In the genomic region with DNA sequence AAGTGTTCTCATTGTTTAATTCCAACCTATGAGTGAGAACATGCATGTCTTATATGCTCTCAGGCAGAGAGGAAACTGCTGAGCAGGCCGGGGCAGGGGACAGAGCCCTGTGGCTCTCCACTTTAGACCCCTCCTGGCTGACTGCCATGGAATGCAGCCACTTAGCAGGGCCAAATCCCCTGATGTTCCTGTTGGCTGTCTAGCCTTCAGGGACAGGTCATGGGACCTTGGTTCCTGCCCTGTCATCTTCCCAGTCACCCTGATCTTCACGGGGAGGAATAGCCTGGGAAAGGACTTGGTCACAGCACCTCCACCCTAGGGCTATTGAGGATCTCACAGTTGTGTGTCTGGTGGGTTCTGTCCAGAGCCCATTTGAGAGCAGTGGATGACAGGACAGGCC, we compare ENCODE assay signal across 8 cellular contexts. TPM values are rescaled to one million over a fixed set of nuclear protein-coding genes. Genes with fewer than 3 reads are reported as not detected.
A peak's percentile ranks its signal among the peaks of the same experiment; 100 is the strongest.
DNase-seq lines count a peak whose midpoint lies in the region; ATAC-seq, FAIRE-seq and TF ChIP-seq lines count a peak whose summit lies in the region.
"Not testable (repeated sequence)": the region's sequence is repeated elsewhere in the genome, so short reads cannot be mapped to it uniquely, and the experiment has no call there.
"Had no signal": no experiment of that assay in that cellular context is flagged by ENCODE, and none has a peak within 500 bp of the region (broad histone marks: within the 10 kb centered on the region; RNA-seq: fewer than 3 reads in every experiment).

No MANE protein-coding gene starts in this region.

- not testable (repeated sequence) for H3K9me3 ChIP-seq in KOPT-K1 (ENCODE audit: insufficient read depth, low read length, poor library complexity, severe bottlenecking); HepG2 (ENCODE audit: low read length); spleen

- TF ChIP-seq EP300 in HepG2 (IDR thresholded peaks at IDR 0.05; ENCODE audit: low read depth in 2 of 2, low read length in 2 of 2); HepG2 (CRISPR knock-in tag; IDR thresholded peaks at IDR 0.05; ENCODE audit: borderline replicate concordance): not testable (repeated sequence)

- not testable (repeated sequence) for H3K4me3 ChIP-seq in HepG2 (replicated peaks in 1 of 3; ENCODE audit: insufficient read depth in 1 of 3, low read depth in 2 of 3, low read length in 3 of 3); spleen

- in situ Hi-C loops in HepG2 (cut with HindIII; ENCODE audit: extremely low pct_ligation_motif_present, low pct_unique_long_range_greater_than_20kb) = not testable (repeated sequence)

- H3K27ac ChIP-seq in KOPT-K1 (ENCODE audit: low read depth, low read length, poor library complexity, severe bottlenecking) (peak overlapping the region; percentile 87), spleen (peak overlapping the region in 1 of 8 donors; percentile 21)
- not testable (repeated sequence) for H3K27ac ChIP-seq in HepG2 (ENCODE audit: extremely low read length, insufficient read depth, low read length)

- WGBS in HepG2 (ENCODE audit: low lambda C conversion rate) = 13% methylated on average over 1 of the region's 2 CpGs
- WGBS in spleen, 5 donors = 56 to 84% (median 69%) methylated on average over 1 to 2 of the region's 2 CpGs

- not testable (repeated sequence) for H3K9ac ChIP-seq in HepG2 (ENCODE audit: insufficient read depth, low read depth, low read length)

- TF ChIP-seq CTCF in HepG2 (CRISPR knock-in tag; IDR thresholded peaks at IDR 0.05); spleen (IDR thresholded peaks at IDR 0.05 in 8 of 11, conservative IDR thresholded peaks at IDR 0.05 in 3 of 11): not testable (repeated sequence)

- not testable (repeated sequence) for H2AFZ ChIP-seq in HepG2 (ENCODE audit: low read length)

- not testable (repeated sequence) for H3K36me3 ChIP-seq in KOPT-K1 (ENCODE audit: insufficient read depth, low read length); HepG2 (replicated peaks in 1 of 2; ENCODE audit: control insufficient read depth in 1 of 2, insufficient read depth in 2 of 2, low read length in 2 of 2); spleen

- H3K79me2 ChIP-seq in HepG2 (ENCODE audit: insufficient read depth, low read length) = not testable (repeated sequence)

- CTCF ChIA-PET in activated CD4-positive, alpha-beta memory T cell treated with anti-CD3 and anti-CD28 coated beads, Interleukin-2, amount 10 ng/mL, durations not matched to agents 7 days and 5 days (lab: Charles Lee); HepG2 (lab: Yijun Ruan, JAX; ENCODE audit: low intra/inter-chr PET ratio, low total read pairs): not testable (repeated sequence)

- DNase-seq in activated CD4-positive, alpha-beta memory T cell treated with anti-CD3 and anti-CD28 coated beads, Interleukin-2, amount 10 ng/mL, durations not matched to agents 7 days and 5 days; activated T-helper 2 cell treated with anti-CD3 and anti-CD28 coated beads, Interferon-gamma antibody, Interleukin-2, Interleukin-4, amounts not matched to agents 10 μg/mL and 5 μg/mL and 100 μg/mL, durations not matched to agents 14 hours and 24 hours and 36 hours (ENCODE audit: low spot score); effector memory CD8-positive, alpha-beta T cell: not testable (repeated sequence)
- DNase-seq in HepG2 (ENCODE audit: low spot score) (peak; percentile 35), spleen (peak; percentile 38)

- not testable (repeated sequence) for TF ChIP-seq POLR2A in HepG2 (IDR thresholded peaks at IDR 0.05; ENCODE audit: insufficient read depth in 1 of 2, low read depth in 2 of 2, low read length in 2 of 2); spleen (IDR thresholded peaks at IDR 0.05)

- H3K27ac Mint-ChIP-seq in T-helper 1 cell treated with Interleukin-12 subunit alpha and Interleukin-12 subunit beta and Interleukin-4 antibody, amounts not matched to agents 30 μg/mL and 1 μg/mL, for 36 hours = peak overlapping the region; percentile 36
- peak overlapping the region; percentile 63 for H3K27ac Mint-ChIP-seq in activated CD4-positive, alpha-beta memory T cell treated with anti-CD3 and anti-CD28 coated beads, Interleukin-2, amount 10 ng/mL, durations not matched to agents 7 days and 5 days
- peak overlapping the region; percentile 42 for H3K27ac Mint-ChIP-seq in activated T-helper 2 cell treated with anti-CD3 and anti-CD28 coated beads, Interferon-gamma antibody, Interleukin-2, Interleukin-4, amounts not matched to agents 10 μg/mL and 5 μg/mL and 100 μg/mL, durations not matched to agents 14 hours and 24 hours and 36 hours
- peak overlapping the region; percentile 52 to 77 for H3K27ac Mint-ChIP-seq in effector memory CD8-positive, alpha-beta T cell

- not testable (repeated sequence) for BruUV-seq in HepG2 (replicated peaks; lab: Mats Ljungman, UMichigan)

- ATAC-seq in effector memory CD8-positive, alpha-beta T cell (replicated peaks); HepG2: not testable (repeated sequence)

- POLR2A ChIA-PET in activated CD4-positive, alpha-beta memory T cell treated with anti-CD3 and anti-CD28 coated beads, Interleukin-2, amount 10 ng/mL, durations not matched to agents 7 days and 5 days (lab: Charles Lee); HepG2 (lab: Yijun Ruan, JAX): not testable (repeated sequence)

- H3K36me3 Mint-ChIP-seq in T-helper 1 cell treated with Interleukin-12 subunit alpha and Interleukin-12 subunit beta and Interleukin-4 antibody, amounts not matched to agents 30 μg/mL and 1 μg/mL, for 36 hours (ENCODE audit: low read depth); activated CD4-positive, alpha-beta memory T cell treated with anti-CD3 and anti-CD28 coated beads, Interleukin-2, amount 10 ng/mL, durations not matched to agents 7 days and 5 days (ENCODE audit: low read depth); activated T-helper 2 cell treated with anti-CD3 and anti-CD28 coated beads, Interferon-gamma antibody, Interleukin-2, Interleukin-4, amounts not matched to agents 10 μg/mL and 5 μg/mL and 100 μg/mL, durations not matched to agents 14 hours and 24 hours and 36 hours (ENCODE audit: low read depth): not testable (repeated sequence)
- peaks cover 17% of the 10 kb centered on the region for H3K36me3 Mint-ChIP-seq in effector memory CD8-positive, alpha-beta T cell (ENCODE audit: insufficient read depth)

- not testable (repeated sequence) for FAIRE-seq in HepG2 (lab: Jason Lieb, UNC)

- peaks cover 14% of the 10 kb centered on the region for H3K4me1 ChIP-seq in HepG2 (ENCODE audit: insufficient read depth, low read length)
- H3K4me1 ChIP-seq in spleen = peaks cover 2 to 47% (median 26%) of the 10 kb centered on the region in 6 donors

- TF ChIP-seq RAD21 in HepG2 (CRISPR knock-in tag; IDR thresholded peaks at IDR 0.05) = not testable (repeated sequence)

- 0 out of 2 replicates have a peak overlapping the region, but pooled peaks have one; percentile 23 for H3K4me2 ChIP-seq in HepG2 (ENCODE audit: low read depth, low read length)

- intact Hi-C loops in activated T-helper 2 cell treated with anti-CD3 and anti-CD28 coated beads, Interferon-gamma antibody, Interleukin-2, Interleukin-4, amounts not matched to agents 10 μg/mL and 5 μg/mL and 100 μg/mL, durations not matched to agents 14 hours and 24 hours and 36 hours (cut with micrococcal nuclease); HepG2 (cut with micrococcal nuclease; ENCODE audit: unreplicated experiment); spleen (cut with DNase I; ENCODE audit: low total_unique reads): not testable (repeated sequence)

- not testable (repeated sequence) for H3K27me3 ChIP-seq in HepG2 (ENCODE audit: control insufficient read depth in 1 of 2, insufficient read depth in 2 of 2, low read length in 2 of 2); spleen (replicated peaks in 1 of 7)

- peaks cover 34% of the 10 kb centered on the region for H3K4me1 Mint-ChIP-seq in T-helper 1 cell treated with Interleukin-12 subunit alpha and Interleukin-12 subunit beta and Interleukin-4 antibody, amounts not matched to agents 30 μg/mL and 1 μg/mL, for 36 hours (ENCODE audit: low read depth)
- peaks cover 55% of the 10 kb centered on the region for H3K4me1 Mint-ChIP-seq in activated CD4-positive, alpha-beta memory T cell treated with anti-CD3 and anti-CD28 coated beads, Interleukin-2, amount 10 ng/mL, durations not matched to agents 7 days and 5 days
- peaks cover 31% of the 10 kb centered on the region for H3K4me1 Mint-ChIP-seq in activated T-helper 2 cell treated with anti-CD3 and anti-CD28 coated beads, Interferon-gamma antibody, Interleukin-2, Interleukin-4, amounts not matched to agents 10 μg/mL and 5 μg/mL and 100 μg/mL, durations not matched to agents 14 hours and 24 hours and 36 hours (ENCODE audit: low read depth)
- H3K4me1 Mint-ChIP-seq in effector memory CD8-positive, alpha-beta T cell (ENCODE audit: low read depth in 2 of 2) = peaks cover 19 to 41% of the 10 kb centered on the region in 2 donors

- H3K4me3 Mint-ChIP-seq in T-helper 1 cell treated with Interleukin-12 subunit alpha and Interleukin-12 subunit beta and Interleukin-4 antibody, amounts not matched to agents 30 μg/mL and 1 μg/mL, for 36 hours; activated CD4-positive, alpha-beta memory T cell treated with anti-CD3 and anti-CD28 coated beads, Interleukin-2, amount 10 ng/mL, durations not matched to agents 7 days and 5 days: not testable (repeated sequence)
- peak overlapping the region; percentile 8 for H3K4me3 Mint-ChIP-seq in activated T-helper 2 cell treated with anti-CD3 and anti-CD28 coated beads, Interferon-gamma antibody, Interleukin-2, Interleukin-4, amounts not matched to agents 10 μg/mL and 5 μg/mL and 100 μg/mL, durations not matched to agents 14 hours and 24 hours and 36 hours (ENCODE audit: low read depth)
- H3K4me3 Mint-ChIP-seq in effector memory CD8-positive, alpha-beta T cell = peak overlapping the region in 1 of 2 donors; percentile 51

- H4K20me1 ChIP-seq in HepG2 (ENCODE audit: insufficient read depth, low read length) = not testable (repeated sequence)

- not testable (repeated sequence) for H3K27me3 Mint-ChIP-seq in T-helper 1 cell treated with Interleukin-12 subunit alpha and Interleukin-12 subunit beta and Interleukin-4 antibody, amounts not matched to agents 30 μg/mL and 1 μg/mL, for 36 hours (ENCODE audit: low read depth); activated CD4-positive, alpha-beta memory T cell treated with anti-CD3 and anti-CD28 coated beads, Interleukin-2, amount 10 ng/mL, durations not matched to agents 7 days and 5 days; activated T-helper 2 cell treated with anti-CD3 and anti-CD28 coated beads, Interferon-gamma antibody, Interleukin-2, Interleukin-4, amounts not matched to agents 10 μg/mL and 5 μg/mL and 100 μg/mL, durations not matched to agents 14 hours and 24 hours and 36 hours (ENCODE audit: low read depth); effector memory CD8-positive, alpha-beta T cell

- not testable (repeated sequence) for H3K9me3 Mint-ChIP-seq in T-helper 1 cell treated with Interleukin-12 subunit alpha and Interleukin-12 subunit beta and Interleukin-4 antibody, amounts not matched to agents 30 μg/mL and 1 μg/mL, for 36 hours; activated CD4-positive, alpha-beta memory T cell treated with anti-CD3 and anti-CD28 coated beads, Interleukin-2, amount 10 ng/mL, durations not matched to agents 7 days and 5 days; activated T-helper 2 cell treated with anti-CD3 and anti-CD28 coated beads, Interferon-gamma antibody, Interleukin-2, Interleukin-4, amounts not matched to agents 10 μg/mL and 5 μg/mL and 100 μg/mL, durations not matched to agents 14 hours and 24 hours and 36 hours; effector memory CD8-positive, alpha-beta T cell

RNA-seq across cellular contexts. Expression of a gene that starts 3.3 kb away (rescaled TPM):
- total RNA-seq in activated CD4-positive, alpha-beta memory T cell treated with anti-CD3 and anti-CD28 coated beads, Interleukin-2, amount 10 ng/mL, durations not matched to agents 7 days and 5 days = 10 to 100 TPM; 64.6 to 68.4 TPM
- 46.2 and 47.0 TPM in 2 replicates for total RNA-seq in activated T-helper 2 cell treated with anti-CD3 and anti-CD28 coated beads, Interferon-gamma antibody, Interleukin-2, Interleukin-4, amounts not matched to agents 10 μg/mL and 5 μg/mL and 100 μg/mL, durations not matched to agents 14 hours and 24 hours and 36 hours
- total RNA-seq in HepG2 (2016; rRNA removed; fragmentation: Illumina TruSeq; extraction: Trizol) = 11.6 and 29.9 TPM in 2 replicates
- 6.9 and 7.0 TPM in 2 replicates for total RNA-seq in HepG2 (2016; cell fraction: cytosol; rRNA removed; fragmentation: Illumina TruSeq; extraction: Trizol; ENCODE audit: low read depth)
- total RNA-seq in HepG2 (2016; cell fraction: insoluble cytoplasmic fraction; rRNA removed; fragmentation: Illumina TruSeq; extraction: Trizol) = 14.5 and 27.5 TPM in 2 replicates
- 8.2 and 14.5 TPM in 2 replicates for total RNA-seq in HepG2 (2016; cell fraction: membrane; rRNA removed; fragmentation: Illumina TruSeq; extraction: Trizol)
- 30.4 and 31.0 TPM in 2 replicates for total RNA-seq in HepG2 (2016; cell fraction: nucleus; rRNA removed; fragmentation: Illumina TruSeq; extraction: Trizol)
- polyA plus RNA-seq in HepG2 (2011; rRNA removed) = 103 and 150 TPM in 2 replicates
- polyA plus RNA-seq in HepG2 (2011; cell fraction: cytosol; rRNA removed) = 81.5 and 120 TPM in 2 replicates
- polyA plus RNA-seq in HepG2 (2011; cell fraction: nucleus; rRNA removed) = 371 and 443 TPM in 2 replicates
- polyA plus RNA-seq in HepG2 (2012) = 45.9 and 52.6 TPM in 2 replicates
- 8.9 and 10.2 TPM in 2 replicates for polyA plus RNA-seq in HepG2 (2016; cell fraction: cytosol; fragmentation: Illumina TruSeq; extraction: Trizol; ENCODE audit: low read depth)
- 15.2 and 17.2 TPM in 2 replicates for polyA plus RNA-seq in HepG2 (2016; cell fraction: insoluble cytoplasmic fraction; fragmentation: Illumina TruSeq; extraction: Trizol; ENCODE audit: low read depth)
- polyA plus RNA-seq in HepG2 (2016; cell fraction: membrane; fragmentation: Illumina TruSeq; extraction: Trizol; ENCODE audit: low read depth) = 11.3 and 13.6 TPM in 2 replicates
- polyA plus RNA-seq in HepG2 (2016; cell fraction: nucleus; fragmentation: Illumina TruSeq; extraction: Trizol; ENCODE audit: insufficient read depth, low read depth) = 74.0 and 82.3 TPM in 2 replicates
- polyA minus RNA-seq in HepG2 (2011; rRNA and poly(A)+ RNA removed; ENCODE audit: low replicate concordance) = 7.2 and 119 TPM in 2 replicates
- polyA minus RNA-seq in HepG2 (2011; cell fraction: cytosol; rRNA and poly(A)+ RNA removed) = 46.0 and 49.6 TPM in 2 replicates
- polyA minus RNA-seq in HepG2 (2011; cell fraction: nucleus; rRNA and poly(A)+ RNA removed) = 35.4 and 41.2 TPM in 2 replicates
- total RNA-seq in spleen = 10 to 100 TPM; 11.3 to 22.9 (median 18.4) TPM
- 10 to 100 TPM; 10.9 to 27.2 (median 15.1) TPM for polyA plus RNA-seq in spleen

RNA-seq across cellular contexts. Expression of a gene that starts 13.5 kb away (rescaled TPM):
- 1 to 10 TPM in 1 of 2 experiments, under 1 TPM in 1; 0.93 to 2.1 TPM for total RNA-seq in activated CD4-positive, alpha-beta memory T cell treated with anti-CD3 and anti-CD28 coated beads, Interleukin-2, amount 10 ng/mL, durations not matched to agents 7 days and 5 days
- 4.5 and 4.7 TPM in 2 replicates for total RNA-seq in activated T-helper 2 cell treated with anti-CD3 and anti-CD28 coated beads, Interferon-gamma antibody, Interleukin-2, Interleukin-4, amounts not matched to agents 10 μg/mL and 5 μg/mL and 100 μg/mL, durations not matched to agents 14 hours and 24 hours and 36 hours
- total RNA-seq in HepG2 (2016; rRNA removed; fragmentation: Illumina TruSeq; extraction: Trizol) (5.7 and 11.8 TPM in 2 replicates), spleen (1 to 10 TPM; 2.9 to 6.6 (median 5.3) TPM)
- 14.2 and 14.4 TPM in 2 replicates for total RNA-seq in HepG2 (2016; cell fraction: cytosol; rRNA removed; fragmentation: Illumina TruSeq; extraction: Trizol; ENCODE audit: low read depth)
- total RNA-seq in HepG2 (2016; cell fraction: insoluble cytoplasmic fraction; rRNA removed; fragmentation: Illumina TruSeq; extraction: Trizol) = 5.6 and 12.5 TPM in 2 replicates
- total RNA-seq in HepG2 (2016; cell fraction: membrane; rRNA removed; fragmentation: Illumina TruSeq; extraction: Trizol) = 14.8 and 16.4 TPM in 2 replicates
- total RNA-seq in HepG2 (2016; cell fraction: nucleus; rRNA removed; fragmentation: Illumina TruSeq; extraction: Trizol) = 10.7 and 13.7 TPM in 2 replicates
- polyA plus RNA-seq in HepG2 (2011; rRNA removed) (34.8 and 48.8 TPM in 2 replicates), spleen (1 to 10 TPM; 3.4 to 6.7 (median 6.4) TPM)
- 18.6 and 35.0 TPM in 2 replicates for polyA plus RNA-seq in HepG2 (2011; cell fraction: cytosol; rRNA removed)
- 225 and 265 TPM in 2 replicates for polyA plus RNA-seq in HepG2 (2011; cell fraction: nucleus; rRNA removed)
- polyA plus RNA-seq in HepG2 (2012) = 19.0 and 24.1 TPM in 2 replicates
- 15.3 and 17.1 TPM in 2 replicates for polyA plus RNA-seq in HepG2 (2016; cell fraction: cytosol; fragmentation: Illumina TruSeq; extraction: Trizol; ENCODE audit: low read depth)
- 8.8 and 9.2 TPM in 2 replicates for polyA plus RNA-seq in HepG2 (2016; cell fraction: insoluble cytoplasmic fraction; fragmentation: Illumina TruSeq; extraction: Trizol; ENCODE audit: low read depth)
- 17.8 and 17.9 TPM in 2 replicates for polyA plus RNA-seq in HepG2 (2016; cell fraction: membrane; fragmentation: Illumina TruSeq; extraction: Trizol; ENCODE audit: low read depth)
- polyA plus RNA-seq in HepG2 (2016; cell fraction: nucleus; fragmentation: Illumina TruSeq; extraction: Trizol; ENCODE audit: insufficient read depth, low read depth) = 32.8 and 35.7 TPM in 2 replicates
- polyA minus RNA-seq in HepG2 (2011; rRNA and poly(A)+ RNA removed; ENCODE audit: low replicate concordance) = 24.5 TPM in 1 of 2 replicates, not detected in the other
- polyA minus RNA-seq in HepG2 (2011; cell fraction: cytosol; rRNA and poly(A)+ RNA removed) = 5.7 and 8.9 TPM in 2 replicates
- polyA minus RNA-seq in HepG2 (2011; cell fraction: nucleus; rRNA and poly(A)+ RNA removed) = 13.3 and 13.4 TPM in 2 replicates
- total RNA-seq: CD8-positive, alpha-beta T cell had no signal

RNA-seq across cellular contexts. Expression of a gene that starts 50.5 kb away (rescaled TPM):
- 10 to 100 TPM; 87.1 to 93.5 TPM for total RNA-seq in activated CD4-positive, alpha-beta memory T cell treated with anti-CD3 and anti-CD28 coated beads, Interleukin-2, amount 10 ng/mL, durations not matched to agents 7 days and 5 days
- total RNA-seq in activated T-helper 2 cell treated with anti-CD3 and anti-CD28 coated beads, Interferon-gamma antibody, Interleukin-2, Interleukin-4, amounts not matched to agents 10 μg/mL and 5 μg/mL and 100 μg/mL, durations not matched to agents 14 hours and 24 hours and 36 hours = 148 and 160 TPM in 2 replicates
- total RNA-seq in HepG2 (2016; rRNA removed; fragmentation: Illumina TruSeq; extraction: Trizol) = 209 and 287 TPM in 2 replicates
- total RNA-seq in HepG2 (2016; cell fraction: cytosol; rRNA removed; fragmentation: Illumina TruSeq; extraction: Trizol; ENCODE audit: low read depth) = 29.0 and 31.7 TPM in 2 replicates
- total RNA-seq in HepG2 (2016; cell fraction: insoluble cytoplasmic fraction; rRNA removed; fragmentation: Illumina TruSeq; extraction: Trizol) = 214 and 298 TPM in 2 replicates
- total RNA-seq in HepG2 (2016; cell fraction: membrane; rRNA removed; fragmentation: Illumina TruSeq; extraction: Trizol) = 35.4 and 36.1 TPM in 2 replicates
- 83.7 and 87.5 TPM in 2 replicates for total RNA-seq in HepG2 (2016; cell fraction: nucleus; rRNA removed; fragmentation: Illumina TruSeq; extraction: Trizol)
- 107 and 110 TPM in 2 replicates for polyA plus RNA-seq in HepG2 (2011; rRNA removed)
- 278 and 291 TPM in 2 replicates for polyA plus RNA-seq in HepG2 (2011; cell fraction: cytosol; rRNA removed)
- 55.5 and 61.4 TPM in 2 replicates for polyA plus RNA-seq in HepG2 (2011; cell fraction: nucleus; rRNA removed)
- 178 and 251 TPM in 2 replicates for polyA plus RNA-seq in HepG2 (2012)
- 35.3 and 40.6 TPM in 2 replicates for polyA plus RNA-seq in HepG2 (2016; cell fraction: cytosol; fragmentation: Illumina TruSeq; extraction: Trizol; ENCODE audit: low read depth)
- polyA plus RNA-seq in HepG2 (2016; cell fraction: insoluble cytoplasmic fraction; fragmentation: Illumina TruSeq; extraction: Trizol; ENCODE audit: low read depth) = 420 and 438 TPM in 2 replicates
- polyA plus RNA-seq in HepG2 (2016; cell fraction: membrane; fragmentation: Illumina TruSeq; extraction: Trizol; ENCODE audit: low read depth) = 35.8 and 37.4 TPM in 2 replicates
- 132 and 146 TPM in 2 replicates for polyA plus RNA-seq in HepG2 (2016; cell fraction: nucleus; fragmentation: Illumina TruSeq; extraction: Trizol; ENCODE audit: insufficient read depth, low read depth)
- 134 and 369 TPM in 2 replicates for polyA minus RNA-seq in HepG2 (2011; rRNA and poly(A)+ RNA removed; ENCODE audit: low replicate concordance)
- 72.3 and 74.0 TPM in 2 replicates for polyA minus RNA-seq in HepG2 (2011; cell fraction: cytosol; rRNA and poly(A)+ RNA removed)
- 83.2 and 93.4 TPM in 2 replicates for polyA minus RNA-seq in HepG2 (2011; cell fraction: nucleus; rRNA and poly(A)+ RNA removed)
- 100 to 1,000 TPM in 2 of 7 donors, 10 to 100 TPM in 5; 52.0 to 142 (median 66.3) TPM for total RNA-seq in spleen
- 100 to 1,000 TPM in 2 of 3 donors, 10 to 100 TPM in 1; 89.8 to 113 (median 113) TPM for polyA plus RNA-seq in spleen

RNA-seq across cellular contexts. Expression of a gene that starts 51.4 kb away (rescaled TPM):
- 100 to 1,000 TPM; 115 to 118 TPM for total RNA-seq in activated CD4-positive, alpha-beta memory T cell treated with anti-CD3 and anti-CD28 coated beads, Interleukin-2, amount 10 ng/mL, durations not matched to agents 7 days and 5 days
- 115 and 128 TPM in 2 replicates for total RNA-seq in activated T-helper 2 cell treated with anti-CD3 and anti-CD28 coated beads, Interferon-gamma antibody, Interleukin-2, Interleukin-4, amounts not matched to agents 10 μg/mL and 5 μg/mL and 100 μg/mL, durations not matched to agents 14 hours and 24 hours and 36 hours
- 125 and 128 TPM in 2 replicates for total RNA-seq in HepG2 (2016; rRNA removed; fragmentation: Illumina TruSeq; extraction: Trizol)
- 57.0 and 62.1 TPM in 2 replicates for total RNA-seq in HepG2 (2016; cell fraction: cytosol; rRNA removed; fragmentation: Illumina TruSeq; extraction: Trizol; ENCODE audit: low read depth)
- 114 and 129 TPM in 2 replicates for total RNA-seq in HepG2 (2016; cell fraction: insoluble cytoplasmic fraction; rRNA removed; fragmentation: Illumina TruSeq; extraction: Trizol)
- total RNA-seq in HepG2 (2016; cell fraction: membrane; rRNA removed; fragmentation: Illumina TruSeq; extraction: Trizol) = 156 and 159 TPM in 2 replicates
- 69.6 and 73.3 TPM in 2 replicates for total RNA-seq in HepG2 (2016; cell fraction: nucleus; rRNA removed; fragmentation: Illumina TruSeq; extraction: Trizol)
- 245 and 282 TPM in 2 replicates for polyA plus RNA-seq in HepG2 (2011; rRNA removed)
- polyA plus RNA-seq in HepG2 (2011; cell fraction: cytosol; rRNA removed) = 177 and 210 TPM in 2 replicates
- polyA plus RNA-seq in HepG2 (2011; cell fraction: nucleus; rRNA removed) = 217 and 220 TPM in 2 replicates
- polyA plus RNA-seq in HepG2 (2012) = 123 and 145 TPM in 2 replicates
- polyA plus RNA-seq in HepG2 (2016; cell fraction: cytosol; fragmentation: Illumina TruSeq; extraction: Trizol; ENCODE audit: low read depth) = 33.4 and 34.1 TPM in 2 replicates
- 101 and 109 TPM in 2 replicates for polyA plus RNA-seq in HepG2 (2016; cell fraction: insoluble cytoplasmic fraction; fragmentation: Illumina TruSeq; extraction: Trizol; ENCODE audit: low read depth)
- polyA plus RNA-seq in HepG2 (2016; cell fraction: membrane; fragmentation: Illumina TruSeq; extraction: Trizol; ENCODE audit: low read depth) = 91.3 and 96.0 TPM in 2 replicates
- polyA plus RNA-seq in HepG2 (2016; cell fraction: nucleus; fragmentation: Illumina TruSeq; extraction: Trizol; ENCODE audit: insufficient read depth, low read depth) = 119 and 131 TPM in 2 replicates
- 194 and 636 TPM in 2 replicates for polyA minus RNA-seq in HepG2 (2011; rRNA and poly(A)+ RNA removed; ENCODE audit: low replicate concordance)
- 178 and 203 TPM in 2 replicates for polyA minus RNA-seq in HepG2 (2011; cell fraction: cytosol; rRNA and poly(A)+ RNA removed)
- 53.7 and 80.4 TPM in 2 replicates for polyA minus RNA-seq in HepG2 (2011; cell fraction: nucleus; rRNA and poly(A)+ RNA removed)
- 100 to 1,000 TPM in 5 of 7 donors, 10 to 100 TPM in 2; 85.4 to 162 (median 112) TPM for total RNA-seq in spleen
- polyA plus RNA-seq in spleen = 100 to 1,000 TPM in 2 of 3 donors, 10 to 100 TPM in 1; 82.6 to 108 (median 105) TPM
